ENCODE assay signal across 28 cellular contexts in genomic region chr1:177173976-177174375, GRCh38. TPM values are rescaled to one million over a fixed set of nuclear protein-coding genes. Genes with fewer than 3 reads are reported as not detected.
"Had no signal": no experiment of that assay in that cellular context is flagged by ENCODE, and none has a peak within 500 bp of the region (broad histone marks: within the 10 kb centered on the region; RNA-seq: fewer than 3 reads in every experiment).

No MANE protein-coding gene starts in this region.

- H3K36me3 Mint-ChIP-seq: mesothelial cell of epicardium; naive B cell; natural killer cell; stimulated activated naive B cell treated with anti-CD40 and anti-IgM and Interleukin-4, amounts not matched to agents 10 μg/mL and 1 μg/mL and 100 μg/mL, for 72 hours had no signal

- H3K4me2 ChIP-seq: hepatocyte, smooth muscle cell had no signal

- H3K27ac ChIP-seq: hepatocyte, left ventricle myocardium inferior, ovary, right atrium auricular region, right lobe of liver, stomach, tibial nerve, upper lobe of left lung had no signal

- DNase-seq: islet precursor cell; left ventricle myocardium inferior; mesendoderm; naive B cell; natural killer cell; nephron progenitor cell; ovary; right lobe of liver; stimulated activated CD4-positive, alpha-beta T cell treated with anti-CD3 and anti-CD28 coated beads, Interleukin-1b, Interleukin-23, amount 100 ng/mL, for 48 hours; stimulated activated CD4-positive, alpha-beta T cell treated with anti-CD3 and anti-CD28 coated beads, Interleukin-2, amount 100 ng/mL, for 48 hours; stimulated activated CD4-positive, alpha-beta T cell treated with anti-CD3 and anti-CD28 coated beads, Interleukin-4, amount 100 ng/mL, for 4 hours; stimulated activated CD8-positive, alpha-beta memory T cell treated with anti-CD3 and anti-CD28 coated beads, Interleukin-4, amount 100 ng/mL, for 48 hours; stimulated activated naive B cell treated with anti-CD40 and anti-IgM and Interleukin-4, amounts not matched to agents 10 μg/mL and 1 μg/mL and 100 μg/mL, for 72 hours; stimulated activated naive CD8-positive, alpha-beta T cell treated with anti-CD3 and anti-CD28 coated beads, Interleukin-15, Interleukin-2, amounts not matched to agents 100 U/mL and 50 U/mL, for 24 hours; stomach; upper lobe of left lung had no signal

- H3K36me3 ChIP-seq: left ventricle myocardium inferior, ovary, right atrium auricular region, right lobe of liver, stomach, tibial nerve, upper lobe of left lung had no signal

- H3K9me3 Mint-ChIP-seq: mesothelial cell of epicardium had no signal

- H3K4me3 ChIP-seq: hepatocyte, left ventricle myocardium inferior, lung, ovary, right atrium auricular region, right lobe of liver, smooth muscle cell, stomach, tibial nerve, upper lobe of left lung had no signal

- H2AFZ ChIP-seq: hepatocyte had no signal

- H3K27me3 ChIP-seq: ovary, right lobe of liver had no signal

- H3K4me1 Mint-ChIP-seq: mesothelial cell of epicardium, naive B cell, natural killer cell had no signal

- ATAC-seq: natural killer cell; right lobe of liver; stimulated activated naive B cell treated with anti-CD40 and anti-IgM and Interleukin-4, amounts not matched to agents 10 μg/mL and 1 μg/mL and 100 μg/mL, for 72 hours; stimulated activated naive CD8-positive, alpha-beta T cell treated with anti-CD3 and anti-CD28 coated beads, Interleukin-15, Interleukin-2, amounts not matched to agents 100 U/mL and 50 U/mL, for 24 hours had no signal

- H3K79me2 ChIP-seq: hepatocyte had no signal

- H3K4me3 Mint-ChIP-seq: mesothelial cell of epicardium; naive B cell; natural killer cell; nephron progenitor cell; stimulated activated naive B cell treated with anti-CD40 and anti-IgM and Interleukin-4, amounts not matched to agents 10 μg/mL and 1 μg/mL and 100 μg/mL, for 72 hours had no signal

- H3K27ac Mint-ChIP-seq: mesothelial cell of epicardium; naive B cell; natural killer cell; nephron progenitor cell; progenitor cell of endocrine pancreas; stimulated activated naive B cell treated with anti-CD40 and anti-IgM and Interleukin-4, amounts not matched to agents 10 μg/mL and 1 μg/mL and 100 μg/mL, for 72 hours had no signal

- FAIRE-seq: urothelium cell line had no signal

RNA-seq across cellular contexts. Expression of gene BRINP2, which starts 3.2 kb away (rescaled TPM):
- total RNA-seq: kidney epithelial cell, mononuclear cell, natural killer cell, pulmonary artery endothelial cell, renal cortical epithelial cell, smooth muscle cell, tibial nerve had no signal

RNA-seq across cellular contexts. Expression of gene ASTN1, which starts 9.5 kb away (rescaled TPM):
- total RNA-seq: mononuclear cell, natural killer cell had no signal
